18 cellular contexts compared by ENCODE assay signal in the genomic region with DNA sequence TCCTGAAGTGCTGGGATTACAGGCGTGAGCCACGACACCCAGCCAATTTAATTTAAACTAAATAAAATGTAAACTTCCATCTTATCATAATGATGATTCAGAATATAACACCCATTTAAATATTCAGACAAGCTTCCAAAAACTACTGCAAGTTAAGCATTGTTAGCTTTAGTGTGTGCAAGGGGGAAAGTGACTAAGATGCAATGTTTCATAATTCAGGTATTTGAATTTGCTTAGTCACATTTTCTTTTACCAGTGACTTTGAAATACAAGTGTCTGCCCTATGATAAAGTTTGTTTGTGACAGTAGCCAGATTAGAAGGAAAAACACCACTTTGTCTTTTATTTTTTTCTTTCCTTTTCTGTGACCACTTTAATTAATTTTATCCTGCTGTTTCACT. TPM values are rescaled to one million over a fixed set of nuclear protein-coding genes. Genes with fewer than 3 reads are reported as not detected.
DNase-seq lines count a peak whose midpoint lies in the region; ATAC-seq and TF ChIP-seq lines count a peak whose summit lies in the region.
"Had no signal": no experiment of that assay in that cellular context is flagged by ENCODE, and none has a peak within 500 bp of the region (broad histone marks: within the 10 kb centered on the region; RNA-seq: fewer than 3 reads in every experiment).

No MANE protein-coding gene starts in this region.

- no peaks in the 10 kb centered on the region for H3K9me3 ChIP-seq in MG63
- H3K9me3 ChIP-seq: colonic mucosa, testis had no signal

- H3K36me3 ChIP-seq in MG63: no peaks in the 10 kb centered on the region
- H3K36me3 ChIP-seq: colonic mucosa had no signal

- TF ChIP-seq CTCF in cardiac fibroblast (IDR thresholded peaks at IDR 0.05; ENCODE audit: low read depth, low read length): no peak

- DNase-seq in Daoy (ENCODE audit: low read depth) (peak; percentile 65), MG63 (peak; percentile 41), cardiac fibroblast (ENCODE audit: low read depth in 2 of 2) (peak; percentile 73 to 93), kidney tubule cell (ENCODE audit: low spot score) (peak; percentile 87), SHP77 treated with DMSO at 0.1 percent for 48 hours (lab: John Stamatoyannopoulos, UW) (no peak), NCI-H1694 treated with DMSO at 0.1 percent for 48 hours (lab: John Stamatoyannopoulos, UW) (no peak)
- DNase-seq: activated CD8-positive, alpha-beta memory T cell treated with anti-CD3 and anti-CD28 coated beads, Interleukin-2, amount 10 ng/mL, durations not matched to agents 7 days and 5 days; activated naive CD8-positive, alpha-beta T cell treated with anti-CD3 and anti-CD28 coated beads for 36 hours; Calu3; colonic mucosa; NCI-H1105 treated with DMSO at 0.1 percent for 48 hours; NCI-H524 treated with DMSO at 0.1 percent for 48 hours; testis had no signal

- ATAC-seq in HG03432 (IDR thresholded peaks at IDR 0.05; ENCODE audit: unreplicated experiment) (no peak), HG03095 (IDR thresholded peaks at IDR 0.05; ENCODE audit: unreplicated experiment) (no peak)
- ATAC-seq: activated CD8-positive, alpha-beta memory T cell treated with anti-CD3 and anti-CD28 coated beads, Interleukin-2, amount 10 ng/mL, durations not matched to agents 7 days and 5 days; Right ventricle myocardium inferior had no signal

- H3K4me3 ChIP-seq in MG63 (no peak overlapping the region), cardiac fibroblast (replicated peaks in 1 of 2; ENCODE audit: low read depth in 2 of 2, low read length in 2 of 2) (no peak overlapping the region)
- H3K4me3 ChIP-seq: colonic mucosa, lung, skin epidermis, testis had no signal

- H3K27me3 ChIP-seq in MG63: no peaks in the 10 kb centered on the region
- H3K27me3 ChIP-seq: colonic mucosa, testis had no signal

RNA-seq across cellular contexts. Expression of gene CFAP54, which starts 2.2 kb away (rescaled TPM):
- 0.51 and 0.80 TPM in 2 replicates for total RNA-seq in Daoy (2014; rRNA removed; shearing (Covaris generic))
- total RNA-seq in MG63 (2014; rRNA removed; shearing (Covaris generic); ENCODE audit: low replicate concordance): not detected in 2 replicates

Comparison
In these comparisons a context has a peak if more than half of its experiments do, and no peak if none do; other contexts are left out.
1. DNase-seq: peak in Daoy (single experiment), MG63 (single experiment), cardiac fibroblast (2 of 2) and kidney tubule cell (single experiment); none in SHP77 treated with DMSO at 0.1 percent for 48 hours (single experiment) and NCI-H1694 treated with DMSO at 0.1 percent for 48 hours (single experiment).